16 cellular contexts compared by ENCODE assay signal in genomic region chr1:201266276-201266675, GRCh38. TPM values are rescaled to one million over a fixed set of nuclear protein-coding genes. Genes with fewer than 3 reads are reported as not detected.
DNase-seq lines count a peak whose midpoint lies in the region; ATAC-seq, FAIRE-seq and TF ChIP-seq lines count a peak whose summit lies in the region.
"Had no signal": no experiment of that assay in that cellular context is flagged by ENCODE, and none has a peak within 500 bp of the region (broad histone marks: within the 10 kb centered on the region; RNA-seq: fewer than 3 reads in every experiment).

No MANE protein-coding gene starts in this region.

- H3K4me1 ChIP-seq in ACC112 (ENCODE audit: control insufficient read depth, insufficient read depth, low read length, unreplicated experiment) (peaks cover 42% of the 10 kb centered on the region), mammary epithelial cell (ENCODE audit: insufficient read depth, low read length) (peaks cover 50% of the 10 kb centered on the region)
- H3K4me1 ChIP-seq: Caco-2 had no signal

- intact Hi-C loops in mammary epithelial cell (cut with micrococcal nuclease) = no loop called here

- CTCF ChIA-PET in mammary epithelial cell (lab: Charles Lee; ENCODE audit: low non-redundant PET) = no interaction called here

- H3K36me3 Mint-ChIP-seq in HFFc6 (ENCODE audit: low read depth) (no peaks in the 10 kb centered on the region), osteocyte (ENCODE audit: unreplicated experiment) (no peaks in the 10 kb centered on the region)
- H3K36me3 Mint-ChIP-seq in activated naive CD8-positive, alpha-beta T cell treated with anti-CD3 and anti-CD28 coated beads, Interleukin-2, amount 50 U/mL, for 24 hours (ENCODE audit: low read depth) = no peaks in the 10 kb centered on the region
- H3K36me3 Mint-ChIP-seq: CD4-positive, CD25-positive, alpha-beta regulatory T cell had no signal

- H3K4me3 Mint-ChIP-seq in HFFc6 = peak overlapping the region; percentile 22; the same call in 1 of the 2 replicates
- H3K4me3 Mint-ChIP-seq in osteocyte (ENCODE audit: unreplicated experiment) = no peak overlapping the region
- H3K4me3 Mint-ChIP-seq in activated naive CD8-positive, alpha-beta T cell treated with anti-CD3 and anti-CD28 coated beads, Interleukin-2, amount 50 U/mL, for 24 hours = no peak overlapping the region
- H3K4me3 Mint-ChIP-seq: CD4-positive, CD25-positive, alpha-beta regulatory T cell had no signal

- no peaks in the 10 kb centered on the region for H4K20me1 ChIP-seq in mammary epithelial cell (ENCODE audit: insufficient read depth, low read length)

- DNase-seq in HFFc6 = no peak
- no peak for DNase-seq in mammary epithelial cell
- DNase-seq in osteocyte (ENCODE audit: extremely low spot score, unreplicated experiment) = no peak
- DNase-seq in activated naive CD8-positive, alpha-beta T cell treated with anti-CD3 and anti-CD28 coated beads, Interleukin-2, amount 50 U/mL, for 24 hours = no peak
- DNase-seq in GM19239 (ENCODE audit: insufficient read length, low spot score) = no peak
- no peak for DNase-seq in nucleus accumbens (lab: John Stamatoyannopoulos, UW)
- no peak for DNase-seq in dedifferentiated amniotic fluid mesenchymal stem cell (ENCODE audit: extremely low spot score)
- DNase-seq: AML-193; Caco-2; CD4-positive, CD25-positive, alpha-beta regulatory T cell; NCI-H1436; NCI-H2029; NCI-H510A; NCI-H774 had no signal

- in situ Hi-C loops in mammary epithelial cell (cut with MboI; ENCODE audit: low sequenced_read_pairs in 2 of 2) = loop anchor here in 1 of 2 donors (10.0 kb wide), 1 partner anchor 99 kb away; no protein-coding TSS in a partner anchor

- H2AFZ ChIP-seq in ACC112 (ENCODE audit: low read length, unreplicated experiment) = no peak overlapping the region
- no peak overlapping the region for H2AFZ ChIP-seq in mammary epithelial cell (ENCODE audit: low read depth, low read length)

- H3K27me3 Mint-ChIP-seq in HFFc6 (ENCODE audit: insufficient read depth) (no peaks in the 10 kb centered on the region; the same call in 1 of the 2 replicates), osteocyte (ENCODE audit: unreplicated experiment) (no peaks in the 10 kb centered on the region)
- H3K27me3 Mint-ChIP-seq in activated naive CD8-positive, alpha-beta T cell treated with anti-CD3 and anti-CD28 coated beads, Interleukin-2, amount 50 U/mL, for 24 hours = peaks cover 16% of the 10 kb centered on the region

- peak overlapping the region; percentile 66 for H3K4me2 ChIP-seq in mammary epithelial cell (ENCODE audit: insufficient read depth, low read depth, low read length)

- peak overlapping the region; percentile 88 for H3K27ac ChIP-seq in ACC112 (ENCODE audit: low read depth, low read length)
- H3K27ac ChIP-seq in mammary epithelial cell (ENCODE audit: insufficient read depth, low read depth, low read length) = peak overlapping the region; percentile 94

- no peaks in the 10 kb centered on the region for H3K79me2 ChIP-seq in ACC112 (ENCODE audit: control insufficient read depth, insufficient read depth, low read length, unreplicated experiment)
- no peaks in the 10 kb centered on the region for H3K79me2 ChIP-seq in mammary epithelial cell (ENCODE audit: insufficient read depth, low read length)

- H3K27ac Mint-ChIP-seq in HFFc6 = peak overlapping the region; percentile 86
- peak overlapping the region; percentile 87 for H3K27ac Mint-ChIP-seq in osteocyte (ENCODE audit: unreplicated experiment)
- no peak overlapping the region for H3K27ac Mint-ChIP-seq in activated naive CD8-positive, alpha-beta T cell treated with anti-CD3 and anti-CD28 coated beads, Interleukin-2, amount 50 U/mL, for 24 hours
- H3K27ac Mint-ChIP-seq: CD4-positive, CD25-positive, alpha-beta regulatory T cell had no signal

- H3K9ac ChIP-seq in mammary epithelial cell (ENCODE audit: insufficient read depth, low read length) = peak overlapping the region; percentile 79

- H3K27me3 ChIP-seq in ACC112 (ENCODE audit: insufficient read depth, low read length) (no peaks in the 10 kb centered on the region), mammary epithelial cell (ENCODE audit: insufficient read depth, low read length) (no peaks in the 10 kb centered on the region)

- H3K4me3 ChIP-seq in ACC112 (ENCODE audit: low read depth, low read length) = 0 out of 2 replicates have a peak overlapping the region, but pooled peaks have one; percentile 36
- no peak overlapping the region for H3K4me3 ChIP-seq in mammary epithelial cell (replicated peaks in 1 of 3; ENCODE audit: insufficient read depth in 1 of 3, low read depth in 2 of 3, low read length in 3 of 3)

- no peaks in the 10 kb centered on the region for H3K9me3 Mint-ChIP-seq in HFFc6
- no peaks in the 10 kb centered on the region for H3K9me3 Mint-ChIP-seq in osteocyte (ENCODE audit: unreplicated experiment)
- no peaks in the 10 kb centered on the region for H3K9me3 Mint-ChIP-seq in activated naive CD8-positive, alpha-beta T cell treated with anti-CD3 and anti-CD28 coated beads, Interleukin-2, amount 50 U/mL, for 24 hours

- FAIRE-seq in GM19239 (lab: Jason Lieb, UNC) = no peak
- FAIRE-seq: H54 had no signal

- H3K9me3 ChIP-seq in mammary epithelial cell (replicated peaks; ENCODE audit: insufficient read depth, low read length) = no peaks in the 10 kb centered on the region
- H3K9me3 ChIP-seq: Caco-2 had no signal

- H3K4me1 Mint-ChIP-seq in HFFc6 (ENCODE audit: low read depth) (peaks cover 49% of the 10 kb centered on the region), osteocyte (ENCODE audit: unreplicated experiment) (peaks cover 44% of the 10 kb centered on the region)
- H3K4me1 Mint-ChIP-seq in activated naive CD8-positive, alpha-beta T cell treated with anti-CD3 and anti-CD28 coated beads, Interleukin-2, amount 50 U/mL, for 24 hours = no peaks in the 10 kb centered on the region
- H3K4me1 Mint-ChIP-seq: CD4-positive, CD25-positive, alpha-beta regulatory T cell had no signal

- no TSS peak for BruUV-seq in mammary epithelial cell (replicated peaks; lab: Mats Ljungman, UMichigan)

- ATAC-seq in activated naive CD8-positive, alpha-beta T cell treated with anti-CD3 and anti-CD28 coated beads, Interleukin-2, amount 50 U/mL, for 24 hours = no peak

- H3K36me3 ChIP-seq in ACC112 (ENCODE audit: insufficient read depth, low read length) (no peaks in the 10 kb centered on the region), mammary epithelial cell (ENCODE audit: insufficient read depth, low read length) (no peaks in the 10 kb centered on the region)

- TF ChIP-seq CTCF in HFFc6 (IDR thresholded peaks at IDR 0.05) (no peak), mammary epithelial cell (conservative IDR thresholded peaks at IDR 0.05 in 1 of 2, IDR thresholded peaks at IDR 0.05 in 1 of 2; ENCODE audit: extremely low read depth in 1 of 2, insufficient read depth in 1 of 2, low read depth in 1 of 2, low read length in 2 of 2) (no peak), osteocyte (IDR thresholded peaks at IDR 0.05) (no peak)

- dilution Hi-C loops in mammary epithelial cell (cut with HindIII; ENCODE audit: low sequenced_read_pairs) = loop anchor here (5.0 kb wide), 1 partner anchor 36 kb away; no protein-coding TSS in a partner anchor

RNA-seq across cellular contexts. Expression of gene PKP1, which starts 17.0 kb away (rescaled TPM):
- not detected for total RNA-seq in HFFc6 (2021; fragmentation: NEBNext Ultra II Directional; extraction: Animal tissue kit (Norgen Biotek cat#: 25700))
- 100 to 1,000 TPM; 102 to 201 TPM for total RNA-seq in mammary epithelial cell
- polyA plus RNA-seq in mammary epithelial cell = 155 TPM
- 253 TPM for polyA minus RNA-seq in mammary epithelial cell
- not detected in 2 replicates for total RNA-seq in osteocyte
- total RNA-seq: Caco-2; CD4-positive, CD25-positive, alpha-beta regulatory T cell had no signal
- polyA plus RNA-seq: CD4-positive, CD25-positive, alpha-beta regulatory T cell had no signal

Comparison
In these comparisons a context has a peak if more than half of its experiments do, and no peak if none do; other contexts are left out.
1. RNA of gene PKP1, which starts 17.0 kb away (total RNA-seq): 102 to 201 TPM in mammary epithelial cell; not detected in HFFc6 and not detected in osteocyte; every median in the first group is over 100 times any median in the second.